16 cellular contexts compared by ENCODE assay signal in the genomic region with DNA sequence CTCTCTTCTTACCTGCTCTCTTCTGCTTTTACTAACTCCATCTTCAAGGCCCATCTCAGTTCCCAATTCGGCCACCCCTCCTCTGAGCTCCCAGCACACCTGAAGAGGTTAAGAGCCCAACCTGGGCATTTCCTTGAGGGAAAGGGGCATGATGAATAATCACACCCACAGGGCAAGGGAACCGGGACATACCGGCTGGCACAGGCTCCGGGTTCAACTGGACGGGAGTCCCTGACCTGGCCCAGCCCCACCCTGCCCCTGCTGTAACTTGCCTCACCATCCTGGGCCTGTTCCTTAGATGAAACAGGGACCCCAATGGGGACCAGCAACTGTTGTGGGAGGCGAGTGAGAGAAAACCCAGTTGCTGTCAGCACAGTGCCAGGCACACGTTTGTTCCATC. TPM values are rescaled to one million over a fixed set of nuclear protein-coding genes. Genes with fewer than 3 reads are reported as not detected.
A peak's percentile ranks its signal among the peaks of the same experiment; 100 is the strongest.
DNase-seq lines count a peak whose midpoint lies in the region; FAIRE-seq and TF ChIP-seq lines count a peak whose summit lies in the region.
"Had no signal": no experiment of that assay in that cellular context is flagged by ENCODE, and none has a peak within 500 bp of the region (broad histone marks: within the 10 kb centered on the region; RNA-seq: fewer than 3 reads in every experiment).

No MANE protein-coding gene starts in this region.

- peaks cover 17% of the 10 kb centered on the region for H4K20me1 ChIP-seq in keratinocyte (ENCODE audit: control insufficient read depth, extremely low read depth, insufficient read depth, low read length)

- H3K27ac ChIP-seq in RWPE1 (peak overlapping the region; percentile 57), keratinocyte (ENCODE audit: control insufficient read depth, insufficient read depth, low read length) (no peak overlapping the region), stomach (peak overlapping the region; percentile 80 to 92 (median 85))
- H3K27ac ChIP-seq: thoracic aorta had no signal

- CTCF ChIA-PET in RWPE1 (lab: Yijun Ruan, JAX): no interaction called here

- no peak for FAIRE-seq in keratinocyte (lab: Jason Lieb, UNC)

- no peaks in the 10 kb centered on the region for H3K9me3 ChIP-seq in keratinocyte (ENCODE audit: control insufficient read depth, low read depth, low read length)
- no peaks in the 10 kb centered on the region for H3K9me3 ChIP-seq in stomach
- H3K9me3 ChIP-seq: thoracic aorta had no signal

- no peak for DNase-seq in activated T-cell treated with anti-CD3 and anti-CD28 coated beads, Interleukin-2, amount 50 U/mL, for 24 hours
- no peak for DNase-seq in activated T-cell treated with anti-CD3 and anti-CD28 coated beads, Interleukin-2, amount 50 U/mL, for 48 hours
- no peak for DNase-seq in RWPE1 (ENCODE audit: low spot score)
- no peak for DNase-seq in keratinocyte (ENCODE audit: low read depth, low spot score)
- DNase-seq in stomach: no peak
- DNase-seq in NCI-H774 (lab: John Stamatoyannopoulos, UW): no peak
- DNase-seq in NCI-H524 treated with DMSO at 0.1 percent for 48 hours (lab: John Stamatoyannopoulos, UW): no peak
- DNase-seq in foreskin fibroblast: no peak
- DNase-seq: ACHN; amygdala; effector CD4-positive, alpha-beta T cell; mammary epithelial cell; NCI-H1694; NCI-H82 had no signal

- no peaks in the 10 kb centered on the region for H3K27me3 Mint-ChIP-seq in activated T-cell treated with anti-CD3 and anti-CD28 coated beads, Interleukin-2, amount 50 U/mL, for 24 hours
- H3K27me3 Mint-ChIP-seq: progenitor cell of endocrine pancreas had no signal

- peak overlapping the region; percentile 71 for H3K27ac Mint-ChIP-seq in activated T-cell treated with anti-CD3 and anti-CD28 coated beads, Interleukin-2, amount 50 U/mL, for 24 hours

- H3K9me3 Mint-ChIP-seq in activated T-cell treated with anti-CD3 and anti-CD28 coated beads, Interleukin-2, amount 50 U/mL, for 24 hours: no peaks in the 10 kb centered on the region

- peak overlapping the region; percentile 36 for H3K4me3 Mint-ChIP-seq in activated T-cell treated with anti-CD3 and anti-CD28 coated beads, Interleukin-2, amount 50 U/mL, for 24 hours

- TF ChIP-seq POLR2A in stomach (IDR thresholded peaks at IDR 0.05): no peak

- H3K9ac ChIP-seq in keratinocyte (ENCODE audit: control insufficient read depth, extremely low read depth, insufficient read depth, low read length): no peak overlapping the region

- peaks cover 17% of the 10 kb centered on the region for H3K4me1 Mint-ChIP-seq in activated T-cell treated with anti-CD3 and anti-CD28 coated beads, Interleukin-2, amount 50 U/mL, for 24 hours (ENCODE audit: low read depth)

- TF ChIP-seq EP300 in stomach (IDR thresholded peaks at IDR 0.05): no peak

- H3K36me3 Mint-ChIP-seq in activated T-cell treated with anti-CD3 and anti-CD28 coated beads, Interleukin-2, amount 50 U/mL, for 24 hours (ENCODE audit: low read depth): no peaks in the 10 kb centered on the region

- peaks cover 5% of the 10 kb centered on the region for H3K9me1 ChIP-seq in keratinocyte (ENCODE audit: control insufficient read depth, extremely low read depth, insufficient read depth, low read length)

- no peak overlapping the region for H2AFZ ChIP-seq in keratinocyte (ENCODE audit: control insufficient read depth, low read length)

- TF ChIP-seq CTCF in RWPE1 (conservative IDR thresholded peaks at IDR 0.05; ENCODE audit: low read depth) (no peak), keratinocyte (optimal IDR thresholded peaks at IDR 0.05 in 1 of 3, IDR thresholded peaks at IDR 0.05 in 1 of 3, conservative IDR thresholded peaks at IDR 0.05 in 1 of 3; ENCODE audit: extremely low read depth in 1 of 3, insufficient read depth in 2 of 3, low read length in 3 of 3) (no peak), stomach (IDR thresholded peaks at IDR 0.05) (no peak), foreskin fibroblast (IDR thresholded peaks at IDR 0.05; ENCODE audit: low read depth, low read length) (no peak)

- no peaks in the 10 kb centered on the region for H3K27me3 ChIP-seq in keratinocyte (ENCODE audit: control insufficient read depth, extremely low read depth, insufficient read depth, low read length)
- no peaks in the 10 kb centered on the region for H3K27me3 ChIP-seq in stomach

- dilution Hi-C loops in keratinocyte (cut with MboI; ENCODE audit: extremely low pct_ligation_motif_present, low sequenced_read_pairs): no loop called here

- H3K4me1 ChIP-seq in keratinocyte (ENCODE audit: control insufficient read depth, extremely low read depth, insufficient read depth, low read length) (peaks cover 14% of the 10 kb centered on the region), stomach (peaks cover 91 to 98% (median 95%) of the 10 kb centered on the region in 4 donors)

- peaks cover 96% of the 10 kb centered on the region for H3K79me2 ChIP-seq in keratinocyte (ENCODE audit: control insufficient read depth, insufficient read depth, low read length)

- POLR2A ChIA-PET in RWPE1 (lab: Yijun Ruan, JAX; ENCODE audit: low non-redundant PET): no interaction called here

- no peaks in the 10 kb centered on the region for H3K36me3 ChIP-seq in keratinocyte (ENCODE audit: control insufficient read depth in 2 of 2, extremely low read depth in 1 of 2, insufficient read depth in 2 of 2, low read length in 2 of 2)
- H3K36me3 ChIP-seq in stomach: no peaks in the 10 kb centered on the region
- H3K36me3 ChIP-seq: thoracic aorta had no signal

- H3K4me3 ChIP-seq in keratinocyte (ENCODE audit: control insufficient read depth in 2 of 3, extremely low read depth in 1 of 3, insufficient read depth in 2 of 3, low read depth in 1 of 3, low read length in 3 of 3) (no peak overlapping the region), stomach (no peak overlapping the region), foreskin fibroblast (ENCODE audit: low read depth in 1 of 2, low read length in 2 of 2) (no peak overlapping the region)
- H3K4me3 ChIP-seq: thoracic aorta had no signal

- 47 to 61% (median 54%) methylated on average over 6 to 7 of the region's 7 CpGs for WGBS in stomach, 5 donors

- H3K4me2 ChIP-seq in keratinocyte (ENCODE audit: control insufficient read depth, extremely low read depth, insufficient read depth, low read depth, low read length): peak overlapping the region; percentile 37

- intact Hi-C loops in stomach (cut with DNase I; ENCODE audit: low total_unique reads): no loop called here

RNA-seq across cellular contexts. Expression of a gene that starts 8.5 kb away (rescaled TPM):
- polyA plus RNA-seq in keratinocyte: 13.2 to 20.5 TPM (median 13.9 TPM) in 3 replicates
- 11.3 TPM for polyA plus RNA-seq in keratinocyte (2011; ENCODE audit: low read depth)
- 11.4 and 22.7 TPM in 2 replicates for polyA plus RNA-seq in keratinocyte (2011; cell fraction: cytosol; rRNA removed)
- 18.7 and 22.5 TPM in 2 replicates for polyA plus RNA-seq in keratinocyte (2011; cell fraction: nucleus; rRNA removed)
- polyA plus RNA-seq in keratinocyte (2012; ENCODE audit: low replicate concordance): 18.3 and 33.3 TPM in 2 replicates
- polyA minus RNA-seq in keratinocyte: 21.5 to 37.0 TPM (median 30.4 TPM) in 3 replicates
- 44.9 TPM for polyA minus RNA-seq in keratinocyte (2011; cell fraction: cytosol; rRNA and poly(A)+ RNA removed)
- 14.4 and 18.8 TPM in 2 replicates for polyA minus RNA-seq in keratinocyte (2011; cell fraction: nucleus; rRNA and poly(A)+ RNA removed)
- total RNA-seq in stomach: 10 to 100 TPM; 10.5 to 28.6 (median 14.5) TPM
- 10 to 100 TPM; 11.4 to 20.1 (median 17.3) TPM for polyA plus RNA-seq in stomach

RNA-seq across cellular contexts. Expression of a gene that starts 49.4 kb away (rescaled TPM):
- 0.08 to 0.17 TPM (median 0.11 TPM) in 3 replicates for polyA plus RNA-seq in keratinocyte
- polyA plus RNA-seq in keratinocyte (2011; ENCODE audit: low read depth): 0.10 TPM
- polyA plus RNA-seq in keratinocyte (2011; cell fraction: cytosol; rRNA removed): 0.07 and 0.21 TPM in 2 replicates
- polyA plus RNA-seq in keratinocyte (2011; cell fraction: nucleus; rRNA removed): 0.34 and 0.39 TPM in 2 replicates
- 0.15 and 0.45 TPM in 2 replicates for polyA plus RNA-seq in keratinocyte (2012; ENCODE audit: low replicate concordance)
- 0.06 to 0.33 TPM (median 0.16 TPM) in 3 replicates for polyA minus RNA-seq in keratinocyte
- polyA minus RNA-seq in keratinocyte (2011; cell fraction: cytosol; rRNA and poly(A)+ RNA removed): 0.58 TPM
- polyA minus RNA-seq in keratinocyte (2011; cell fraction: nucleus; rRNA and poly(A)+ RNA removed): 0.42 and 0.47 TPM in 2 replicates
- 1 to 10 TPM in 3 of 5 donors, under 1 TPM in 1, not detected in 1; 0.45 to 2.0 (median 1.2) TPM for total RNA-seq in stomach
- under 1 TPM; 0.15 to 0.68 (median 0.20) TPM for polyA plus RNA-seq in stomach
